ENCODE assay signal across 1 cellular context in the genomic region with DNA sequence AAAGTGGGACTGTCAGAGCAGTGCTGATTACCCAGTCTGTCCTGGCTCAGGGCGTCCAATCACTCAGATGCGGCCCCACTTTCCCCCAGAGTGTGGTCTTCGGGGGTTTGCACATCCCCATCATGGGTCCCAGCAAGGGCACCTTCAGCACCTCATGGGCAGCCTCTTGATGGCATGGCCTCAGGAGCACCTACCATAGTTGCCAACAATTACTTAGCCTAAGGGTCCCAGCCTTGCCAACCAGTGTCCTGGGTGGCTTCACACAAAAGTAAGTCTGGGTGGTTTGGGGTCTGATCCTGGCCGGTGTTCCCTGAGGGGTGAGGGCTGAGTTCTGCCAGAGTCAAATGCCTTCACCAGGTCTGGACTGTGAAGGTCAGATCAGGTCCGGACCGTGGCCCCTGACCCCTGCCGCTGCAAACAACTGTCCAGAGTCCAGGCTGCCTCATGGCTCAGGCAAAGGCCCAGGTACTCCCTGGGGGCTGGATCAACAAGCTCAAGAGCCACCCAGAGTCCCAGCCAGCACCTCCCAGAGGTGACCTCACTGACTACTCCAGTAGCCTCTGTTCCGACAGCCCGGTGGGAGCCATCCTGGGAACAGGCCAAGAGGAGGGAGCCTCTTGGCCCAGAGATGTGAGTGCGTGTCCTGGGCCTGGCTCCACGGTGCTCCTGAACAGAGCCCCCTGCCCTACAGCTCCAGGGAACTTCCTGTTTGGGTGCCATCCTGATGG.
TF ChIP-seq lines count a peak whose summit lies in the region.

No MANE protein-coding gene starts in this region.

TF ChIP-seq in HepG2, 621 proteins besides CTCF, POLR2A, EP300 and RAD21 (continued from another document and continues in another):
- TF ChIP-seq, protein P1, sequence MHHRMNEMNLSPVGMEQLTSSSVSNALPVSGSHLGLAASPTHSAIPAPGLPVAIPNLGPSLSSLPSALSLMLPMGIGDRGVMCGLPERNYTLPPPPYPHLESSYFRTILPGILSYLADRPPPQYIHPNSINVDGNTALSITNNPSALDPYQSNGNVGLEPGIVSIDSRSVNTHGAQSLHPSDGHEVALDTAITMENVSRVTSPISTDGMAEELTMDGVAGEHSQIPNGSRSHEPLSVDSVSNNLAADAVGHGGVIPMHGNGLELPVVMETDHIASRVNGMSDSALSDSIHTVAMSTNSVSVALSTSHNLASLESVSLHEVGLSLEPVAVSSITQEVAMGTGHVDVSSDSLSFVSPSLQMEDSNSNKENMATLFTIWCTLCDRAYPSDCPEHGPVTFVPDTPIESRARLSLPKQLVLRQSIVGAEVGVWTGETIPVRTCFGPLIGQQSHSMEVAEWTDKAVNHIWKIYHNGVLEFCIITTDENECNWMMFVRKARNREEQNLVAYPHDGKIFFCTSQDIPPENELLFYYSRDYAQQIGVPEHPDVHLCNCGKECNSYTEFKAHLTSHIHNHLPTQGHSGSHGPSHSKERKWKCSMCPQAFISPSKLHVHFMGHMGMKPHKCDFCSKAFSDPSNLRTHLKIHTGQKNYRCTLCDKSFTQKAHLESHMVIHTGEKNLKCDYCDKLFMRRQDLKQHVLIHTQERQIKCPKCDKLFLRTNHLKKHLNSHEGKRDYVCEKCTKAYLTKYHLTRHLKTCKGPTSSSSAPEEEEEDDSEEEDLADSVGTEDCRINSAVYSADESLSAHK (CRISPR knock-in tag; IDR thresholded peaks at IDR 0.05; ENCODE audit: borderline replicate concordance): no peak
- TF ChIP-seq KLF12 (CRISPR knock-in tag; IDR thresholded peaks at IDR 0.05; ENCODE audit: borderline replicate concordance) (0 out of 2 replicates have a peak, but pooled peaks have one; percentile 20), ZNF503 (CRISPR knock-in tag; IDR thresholded peaks at IDR 0.05) (no peak), MNT (IDR thresholded peaks at IDR 0.05) (no peak), ZNF20 (CRISPR knock-in tag; IDR thresholded peaks at IDR 0.05) (no peak), TOE1 (CRISPR knock-in tag; IDR thresholded peaks at IDR 0.05) (no peak), THRA (CRISPR knock-in tag; IDR thresholded peaks at IDR 0.05; ENCODE audit: borderline replicate concordance) (peak; percentile 98; the same call in 1 of the 2 replicates), IKZF5 (CRISPR knock-in tag; IDR thresholded peaks at IDR 0.05) (no peak), ZNF639 (CRISPR knock-in tag; conservative IDR thresholded peaks at IDR 0.05) (no peak), POLR2G (IDR thresholded peaks at IDR 0.05; ENCODE audit: low read depth, low read length) (no peak), NR2F2 (IDR thresholded peaks at IDR 0.05; ENCODE audit: borderline replicate concordance, low read depth) (peak; percentile 85), ZNF501 (CRISPR knock-in tag; IDR thresholded peaks at IDR 0.05) (no peak), NFIB (CRISPR knock-in tag; IDR thresholded peaks at IDR 0.05; ENCODE audit: borderline replicate concordance) (no peak), PTBP1 (IDR thresholded peaks at IDR 0.05; ENCODE audit: low read depth, low read length, poor library complexity, severe bottlenecking) (no peak), ZNF496 (CRISPR knock-in tag; IDR thresholded peaks at IDR 0.05; ENCODE audit: insufficient replicate concordance) (no peak), ZNF331 (CRISPR knock-in tag; IDR thresholded peaks at IDR 0.05) (peak; percentile 34; the same call in 1 of the 2 replicates), TBL1XR1 (IDR thresholded peaks at IDR 0.05; ENCODE audit: borderline replicate concordance, low read length, partially characterized antibody) (no peak), MLLT10 (CRISPR knock-in tag; IDR thresholded peaks at IDR 0.05) (no peak), KLF13 (CRISPR knock-in tag; IDR thresholded peaks at IDR 0.05) (no peak), ZSCAN21 (CRISPR knock-in tag; IDR thresholded peaks at IDR 0.05; ENCODE audit: borderline replicate concordance) (peak; percentile 64; the same call in 1 of the 2 replicates), TEAD3 (CRISPR knock-in tag; optimal IDR thresholded peaks at IDR 0.05; ENCODE audit: borderline replicate concordance) (peak; percentile 52), THAP9 (CRISPR knock-in tag; IDR thresholded peaks at IDR 0.05; ENCODE audit: borderline replicate concordance) (peak; percentile 24; the same call in 1 of the 2 replicates), ZNF253 (CRISPR knock-in tag; IDR thresholded peaks at IDR 0.05; ENCODE audit: borderline replicate concordance) (no peak), ZNF776 (CRISPR knock-in tag; IDR thresholded peaks at IDR 0.05) (no peak), HINFP (CRISPR knock-in tag; IDR thresholded peaks at IDR 0.05; ENCODE audit: low read depth) (no peak; the same call in 1 of the 2 replicates), HNRNPUL1 (IDR thresholded peaks at IDR 0.05; ENCODE audit: low read depth, low read length) (no peak), KAT7 (CRISPR knock-in tag; IDR thresholded peaks at IDR 0.05; ENCODE audit: borderline replicate concordance) (no peak), RXRB (CRISPR knock-in tag; IDR thresholded peaks at IDR 0.05; ENCODE audit: borderline replicate concordance) (peak; percentile 94), ARNT2 (CRISPR knock-in tag; IDR thresholded peaks at IDR 0.05; ENCODE audit: low read depth) (no peak), ISL2 (CRISPR knock-in tag; IDR thresholded peaks at IDR 0.05) (no peak; the same call in 1 of the 2 replicates), NCOA2 (CRISPR knock-in tag; IDR thresholded peaks at IDR 0.05) (peak; percentile 53; the same call in 1 of the 2 replicates), ZNF790 (CRISPR knock-in tag; IDR thresholded peaks at IDR 0.05; ENCODE audit: borderline replicate concordance) (no peak), ZNF607 (CRISPR knock-in tag; IDR thresholded peaks at IDR 0.05; ENCODE audit: borderline replicate concordance) (no peak)
- TF ChIP-seq, protein P2, sequence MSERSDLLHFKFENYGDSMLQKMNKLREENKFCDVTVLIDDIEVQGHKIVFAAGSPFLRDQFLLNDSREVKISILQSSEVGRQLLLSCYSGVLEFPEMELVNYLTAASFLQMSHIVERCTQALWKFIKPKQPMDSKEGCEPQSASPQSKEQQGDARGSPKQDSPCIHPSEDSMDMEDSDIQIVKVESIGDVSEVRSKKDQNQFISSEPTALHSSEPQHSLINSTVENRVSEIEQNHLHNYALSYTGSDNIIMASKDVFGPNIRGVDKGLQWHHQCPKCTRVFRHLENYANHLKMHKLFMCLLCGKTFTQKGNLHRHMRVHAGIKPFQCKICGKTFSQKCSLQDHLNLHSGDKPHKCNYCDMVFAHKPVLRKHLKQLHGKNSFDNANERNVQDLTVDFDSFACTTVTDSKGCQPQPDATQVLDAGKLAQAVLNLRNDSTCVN (CRISPR knock-in tag; IDR thresholded peaks at IDR 0.05; ENCODE audit: borderline replicate concordance): 0 out of 2 replicates have a peak, but pooled peaks have one; percentile 59
- TF ChIP-seq, protein P3, sequence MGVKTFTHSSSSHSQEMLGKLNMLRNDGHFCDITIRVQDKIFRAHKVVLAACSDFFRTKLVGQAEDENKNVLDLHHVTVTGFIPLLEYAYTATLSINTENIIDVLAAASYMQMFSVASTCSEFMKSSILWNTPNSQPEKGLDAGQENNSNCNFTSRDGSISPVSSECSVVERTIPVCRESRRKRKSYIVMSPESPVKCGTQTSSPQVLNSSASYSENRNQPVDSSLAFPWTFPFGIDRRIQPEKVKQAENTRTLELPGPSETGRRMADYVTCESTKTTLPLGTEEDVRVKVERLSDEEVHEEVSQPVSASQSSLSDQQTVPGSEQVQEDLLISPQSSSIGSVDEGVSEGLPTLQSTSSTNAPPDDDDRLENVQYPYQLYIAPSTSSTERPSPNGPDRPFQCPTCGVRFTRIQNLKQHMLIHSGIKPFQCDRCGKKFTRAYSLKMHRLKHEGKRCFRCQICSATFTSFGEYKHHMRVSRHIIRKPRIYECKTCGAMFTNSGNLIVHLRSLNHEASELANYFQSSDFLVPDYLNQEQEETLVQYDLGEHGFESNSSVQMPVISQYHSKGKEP (CRISPR knock-in tag; IDR thresholded peaks at IDR 0.05): no peak
- TF ChIP-seq, protein P4, sequence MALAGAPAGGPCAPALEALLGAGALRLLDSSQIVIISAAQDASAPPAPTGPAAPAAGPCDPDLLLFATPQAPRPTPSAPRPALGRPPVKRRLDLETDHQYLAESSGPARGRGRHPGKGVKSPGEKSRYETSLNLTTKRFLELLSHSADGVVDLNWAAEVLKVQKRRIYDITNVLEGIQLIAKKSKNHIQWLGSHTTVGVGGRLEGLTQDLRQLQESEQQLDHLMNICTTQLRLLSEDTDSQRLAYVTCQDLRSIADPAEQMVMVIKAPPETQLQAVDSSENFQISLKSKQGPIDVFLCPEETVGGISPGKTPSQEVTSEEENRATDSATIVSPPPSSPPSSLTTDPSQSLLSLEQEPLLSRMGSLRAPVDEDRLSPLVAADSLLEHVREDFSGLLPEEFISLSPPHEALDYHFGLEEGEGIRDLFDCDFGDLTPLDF (CRISPR knock-in tag; IDR thresholded peaks at IDR 0.05): no peak
